ENCODE assay signal across 23 cellular contexts in genomic region chr11:73291781-73292180, GRCh38. TPM values are rescaled to one million over a fixed set of nuclear protein-coding genes. Genes with fewer than 3 reads are reported as not detected.
A peak's percentile ranks its signal among the peaks of the same experiment; 100 is the strongest.
DNase-seq lines count a peak whose midpoint lies in the region; ATAC-seq, FAIRE-seq and TF ChIP-seq lines count a peak whose summit lies in the region.
"Had no signal": no experiment of that assay in that cellular context is flagged by ENCODE, and none has a peak within 500 bp of the region (broad histone marks: within the 10 kb centered on the region; RNA-seq: fewer than 3 reads in every experiment).

No MANE protein-coding gene starts in this region.

- H3K27me3 ChIP-seq in heart left ventricle = no peaks in the 10 kb centered on the region
- H3K27me3 ChIP-seq in K562 (ENCODE audit: control insufficient read depth in 2 of 2, insufficient read depth in 2 of 2, low read length in 2 of 2) = peaks cover 4 to 11% of the 10 kb centered on the region in 2 experiments; a peak in 4 of 5 replicates
- H3K27me3 ChIP-seq in esophagus squamous epithelium = no peaks in the 10 kb centered on the region
- H3K27me3 ChIP-seq in SJCRH30 = 0 out of 2 replicates have a peak, but pooled peaks cover 4% of the 10 kb centered on the region

- peaks cover 9% of the 10 kb centered on the region; the same call in 1 of the 2 replicates for H4K20me1 ChIP-seq in K562 (replicated peaks; ENCODE audit: control insufficient read depth, insufficient read depth, low read length)

- H3K27me3 Mint-ChIP-seq in nephron progenitor cell (ENCODE audit: low read depth, poor library complexity) = peaks cover 9% of the 10 kb centered on the region
- H3K27me3 Mint-ChIP-seq in stimulated activated naive B cell treated with anti-CD40 and anti-IgM and Interleukin-4, amounts not matched to agents 10 μg/mL and 1 μg/mL and 100 μg/mL, for 72 hours = peaks cover 11 to 14% of the 10 kb centered on the region in 2 donors

- peaks cover 59% of the 10 kb centered on the region for H3K4me1 Mint-ChIP-seq in nephron progenitor cell
- H3K4me1 Mint-ChIP-seq in stimulated activated naive B cell treated with anti-CD40 and anti-IgM and Interleukin-4, amounts not matched to agents 10 μg/mL and 1 μg/mL and 100 μg/mL, for 72 hours = peaks cover 40 to 53% of the 10 kb centered on the region in 2 donors

- TF ChIP-seq POLR2A in heart left ventricle (IDR thresholded peaks at IDR 0.05) = no peak
- TF ChIP-seq POLR2A in K562 (conservative IDR thresholded peaks at IDR 0.05) = no peak
- TF ChIP-seq POLR2A in esophagus squamous epithelium (IDR thresholded peaks at IDR 0.05) = no peak

- no peak for TF ChIP-seq CTCF in heart left ventricle (IDR thresholded peaks at IDR 0.05)
- no peak for TF ChIP-seq CTCF in K562 (IDR thresholded peaks at IDR 0.05 in 2 of 3, conservative IDR thresholded peaks at IDR 0.05 in 1 of 3; ENCODE audit: insufficient read depth in 2 of 3, low read depth in 1 of 3, low read length in 3 of 3)
- no peak for TF ChIP-seq CTCF in nephron progenitor cell (IDR thresholded peaks at IDR 0.05)
- no peak for TF ChIP-seq CTCF in esophagus squamous epithelium (IDR thresholded peaks at IDR 0.05)

- peaks cover 0 to 7% (median 0%) of the 10 kb centered on the region in 9 donors for H3K36me3 ChIP-seq in heart left ventricle
- H3K36me3 ChIP-seq in K562 (ENCODE audit: control insufficient read depth, insufficient read depth, low read length) = no peaks in the 10 kb centered on the region
- no peaks in the 10 kb centered on the region for H3K36me3 ChIP-seq in esophagus squamous epithelium
- no peaks in the 10 kb centered on the region for H3K36me3 ChIP-seq in SJCRH30

- no peak overlapping the region for H3K27ac ChIP-seq in heart left ventricle
- H3K27ac ChIP-seq in K562 (ENCODE audit: extremely low read depth, low read depth, low read length) = no peak overlapping the region
- no peak overlapping the region for H3K27ac ChIP-seq in esophagus squamous epithelium
- H3K27ac ChIP-seq in SJCRH30 = no peak overlapping the region
- H3K27ac ChIP-seq: 22Rv1, HL-60 had no signal

- BruUV-seq in K562 (replicated peaks; lab: Mats Ljungman, UMichigan) = no TSS peak

- H3K4me3 Mint-ChIP-seq in nephron progenitor cell = no peak overlapping the region
- H3K4me3 Mint-ChIP-seq in stimulated activated naive B cell treated with anti-CD40 and anti-IgM and Interleukin-4, amounts not matched to agents 10 μg/mL and 1 μg/mL and 100 μg/mL, for 72 hours = no peak overlapping the region
- H3K4me3 Mint-ChIP-seq: CD8-positive, alpha-beta T cell; HFFc6 had no signal

- H3K4me3 ChIP-seq in heart left ventricle (no peak overlapping the region), K562 (no peak overlapping the region), esophagus squamous epithelium (no peak overlapping the region), SJCRH30 (no peak overlapping the region)
- H3K4me3 ChIP-seq: A549, GM12878 had no signal

- CTCF ChIA-PET in K562 (lab: Yijun Ruan, JAX; ENCODE audit: low intra/inter-chr PET ratio) = no interaction called here

- no peak overlapping the region for H3K4me2 ChIP-seq in K562 (ENCODE audit: insufficient read depth, low read length)
- H3K4me2 ChIP-seq: A549 had no signal

- H3K9me1 ChIP-seq in K562 (ENCODE audit: control insufficient read depth, insufficient read depth, low read length) = peaks cover 5% of the 10 kb centered on the region

- DNase-seq in heart left ventricle (peak in 3 of 5 donors; percentile 16 to 49 (median 21)), left cardiac atrium (no peak), K562 (ENCODE audit: extremely low read depth in 1 of 4, low spot score in 3 of 4) (no peak), nephron progenitor cell (no peak), esophagus squamous epithelium (lab: John Stamatoyannopoulos, UW) (no peak), SJCRH30 (no peak), medulla oblongata (ENCODE audit: extremely low spot score) (no peak)
- no peak for DNase-seq in stimulated activated naive B cell treated with anti-CD40 and anti-IgM and Interleukin-4, amounts not matched to agents 10 μg/mL and 1 μg/mL and 100 μg/mL, for 72 hours
- DNase-seq: AML-193; CD8-positive, alpha-beta T cell; DMS 273 treated with DMSO at 0.1 percent for 48 hours; DMS53; DND-41; EL; GOT3; HFFc6 had no signal

- intact Hi-C loops in heart left ventricle (cut with DNase I) = loop anchor here in 3 of 10 donors (5.0 to 10.0 kb wide), 4 partner anchors 47 to 459 kb away; no protein-coding TSS in a partner anchor
- intact Hi-C loops in left cardiac atrium (cut with DNase I) = loop anchor here in 1 of 2 donors (5.0 kb wide), 1 partner anchor 99 kb away; no protein-coding TSS in a partner anchor
- intact Hi-C loops in K562 (cut with micrococcal nuclease) = no loop called here
- intact Hi-C loops in esophagus squamous epithelium (cut with DNase I) = loop anchor here (5.0 kb wide), 1 partner anchor 104 kb away; no protein-coding TSS in a partner anchor

- H2AFZ ChIP-seq in K562 (ENCODE audit: low read depth, low read length) = no peak overlapping the region

- H3K79me2 ChIP-seq in K562 (ENCODE audit: control insufficient read depth, insufficient read depth, low read length) = no peaks in the 10 kb centered on the region

- H3K9ac ChIP-seq in K562 (ENCODE audit: insufficient read depth in 1 of 2, low read depth in 2 of 2, low read length in 2 of 2) = no peak overlapping the region

- TF ChIP-seq RAD21 in K562 (CRISPR knock-in tag; conservative IDR thresholded peaks at IDR 0.05 in 1 of 2, IDR thresholded peaks at IDR 0.05 in 1 of 2) = no peak

- 94 to 98% (median 95%) methylated on average over 3 to 4 of the region's 4 CpGs for WGBS in heart left ventricle, 4 donors
- 17% methylated on average over 4 of the region's 4 CpGs for WGBS in K562 (ENCODE audit: insufficient coverage, low coverage, missing lambda C conversion rate)
- WGBS in esophagus squamous epithelium, 2 donors = 77 to 89% methylated on average over 2 to 4 of the region's 4 CpGs

- no peaks in the 10 kb centered on the region for H3K9me3 Mint-ChIP-seq in nephron progenitor cell
- no peaks in the 10 kb centered on the region for H3K9me3 Mint-ChIP-seq in stimulated activated naive B cell treated with anti-CD40 and anti-IgM and Interleukin-4, amounts not matched to agents 10 μg/mL and 1 μg/mL and 100 μg/mL, for 72 hours
- H3K9me3 Mint-ChIP-seq: CD8-positive, alpha-beta T cell; HFFc6 had no signal

- no peak for TF ChIP-seq EP300 in K562 (IDR thresholded peaks at IDR 0.05; ENCODE audit: low read length)

- POLR2A ChIA-PET in K562 (lab: Yijun Ruan, JAX) = interaction anchor here (1.0 to 1.1 kb wide), 2 partner anchors 12 to 20 kb away, joined by 3 read pairs; partner anchors contain the start of gene P2RY6

- H3K9me3 ChIP-seq in heart left ventricle (no peaks in the 10 kb centered on the region), K562 (replicated peaks; ENCODE audit: control insufficient read depth, insufficient read depth, low read depth, low read length) (no peaks in the 10 kb centered on the region), esophagus squamous epithelium (no peaks in the 10 kb centered on the region), SJCRH30 (replicated peaks) (no peaks in the 10 kb centered on the region)
- H3K9me3 ChIP-seq: A549 had no signal

- FAIRE-seq in K562 (lab: Jason Lieb, UNC) = no peak
- FAIRE-seq: A549, GM12878 had no signal

- H3K27ac Mint-ChIP-seq in nephron progenitor cell = peak overlapping the region; percentile 27
- peak overlapping the region; percentile 45 for H3K27ac Mint-ChIP-seq in stimulated activated naive B cell treated with anti-CD40 and anti-IgM and Interleukin-4, amounts not matched to agents 10 μg/mL and 1 μg/mL and 100 μg/mL, for 72 hours
- H3K27ac Mint-ChIP-seq: CD8-positive, alpha-beta T cell had no signal

- no peaks in the 10 kb centered on the region for H3K36me3 Mint-ChIP-seq in nephron progenitor cell (ENCODE audit: low read depth)
- H3K36me3 Mint-ChIP-seq in stimulated activated naive B cell treated with anti-CD40 and anti-IgM and Interleukin-4, amounts not matched to agents 10 μg/mL and 1 μg/mL and 100 μg/mL, for 72 hours = no peaks in the 10 kb centered on the region
- H3K36me3 Mint-ChIP-seq: CD8-positive, alpha-beta T cell had no signal

- H3K4me1 ChIP-seq in heart left ventricle (peaks cover 0 to 55% (median 29%) of the 10 kb centered on the region in 12 donors), K562 (replicated peaks in 1 of 2; ENCODE audit: control insufficient read depth in 2 of 2, insufficient read depth in 2 of 2, low read length in 2 of 2) (peaks cover 19 to 25% of the 10 kb centered on the region in 2 experiments; a peak in 4 of 5 replicates), esophagus squamous epithelium (peaks cover 5 to 44% (median 20%) of the 10 kb centered on the region in 3 donors), SJCRH30 (peaks cover 6% of the 10 kb centered on the region; the same call in 1 of the 2 replicates)

- in situ Hi-C loops in K562 (cut with MboI) = loop anchor here (5.0 kb wide), 2 partner anchors 46 to 104 kb away; no protein-coding TSS in a partner anchor

- ATAC-seq in heart left ventricle = no peak
- ATAC-seq in left cardiac atrium = no peak
- no peak for ATAC-seq in K562
- no peak for ATAC-seq in stimulated activated naive B cell treated with anti-CD40 and anti-IgM and Interleukin-4, amounts not matched to agents 10 μg/mL and 1 μg/mL and 100 μg/mL, for 72 hours (replicated peaks)
- ATAC-seq: A549; CD8-positive, alpha-beta T cell; GM12878; HCT116 had no signal

RNA-seq across cellular contexts. Expression of gene ARHGEF17, which starts 16.3 kb away (rescaled TPM):
- 10 to 100 TPM; 47.0 to 83.9 (median 56.5) TPM for total RNA-seq in heart left ventricle
- 10 to 100 TPM; 27.5 to 60.0 TPM for polyA plus RNA-seq in heart left ventricle
- 10 to 100 TPM; 42.2 to 53.2 TPM for total RNA-seq in left cardiac atrium
- total RNA-seq in K562 (2011; cell fraction: chromatin; rRNA removed; ENCODE audit: low replicate concordance) = 0.55 and 6.0 TPM in 2 replicates
- 2.4 and 4.8 TPM in 2 replicates for total RNA-seq in K562 (2011; cell fraction: nucleolus; rRNA removed)
- total RNA-seq in K562 (2011; cell fraction: nucleoplasm; rRNA removed) = 1.3 and 1.6 TPM in 2 replicates
- 0.09 and 0.20 TPM in 2 replicates for total RNA-seq in K562 (2014; rRNA removed)
- 0.03 and 0.07 TPM in 2 replicates for total RNA-seq in K562 (2014; rRNA removed; fragmentation: Illumina TruSeq; extraction: Trizol)
- 0.04 and 0.23 TPM in 2 replicates for total RNA-seq in K562 (2015; rRNA removed; fragmentation: Illumina TruSeq; extraction: Trizol)
- 0.29 and 0.53 TPM in 2 replicates for total RNA-seq in K562 (2021)
- polyA plus RNA-seq in K562 (2011; rRNA removed) = 0.68 and 1.2 TPM in 2 replicates
- 0.96 and 2.9 TPM in 2 replicates for polyA plus RNA-seq in K562 (2011; cell fraction: cytosol; rRNA removed)
- polyA plus RNA-seq in K562 (2011; cell fraction: nucleus; rRNA removed) = 5.2 and 8.3 TPM in 2 replicates
- 0.25 and 0.31 TPM in 2 replicates for polyA plus RNA-seq in K562 (2012)
- polyA plus RNA-seq in K562 (2014; fragmentation: Illumina TruSeq; extraction: Trizol) = 0.10 and 0.17 TPM in 2 replicates
- polyA plus RNA-seq in K562 (2014; fragmentation: Nextera tagmentation; extraction: Ambion mirVana) = not detected
- polyA plus RNA-seq in K562 (2014; rRNA removed) = 0.09 and 0.17 TPM in 2 replicates
- 1.3 and 1.4 TPM in 2 replicates for polyA minus RNA-seq in K562 (2011; rRNA and poly(A)+ RNA removed)
- polyA minus RNA-seq in K562 (2011; cell fraction: cytosol; rRNA and poly(A)+ RNA removed) = 0.57 and 1.4 TPM in 2 replicates
- 3.7 and 4.0 TPM in 2 replicates for polyA minus RNA-seq in K562 (2011; cell fraction: nucleus; rRNA and poly(A)+ RNA removed)
- 10 to 100 TPM in 1 of 4 donors, 1 to 10 TPM in 3; 3.2 to 23.1 (median 5.4) TPM for total RNA-seq in esophagus squamous epithelium
- 7.8 and 12.0 TPM in 2 replicates for total RNA-seq in SJCRH30 (2014; rRNA removed; shearing (Covaris generic))

RNA-seq across cellular contexts. Expression of gene P2RY6, which starts 19.6 kb away (rescaled TPM):
- total RNA-seq in heart left ventricle (10 to 100 TPM in 1 of 9 donors, 1 to 10 TPM in 7, under 1 TPM in 1; 0.56 to 17.7 (median 2.0) TPM), left cardiac atrium (1 to 10 TPM; 2.0 to 4.4 TPM), K562 (2014; rRNA removed) (not detected in 2 replicates), K562 (2014; rRNA removed; fragmentation: Illumina TruSeq; extraction: Trizol) (not detected in 2 replicates), K562 (2015; rRNA removed; fragmentation: Illumina TruSeq; extraction: Trizol) (not detected in 2 replicates), K562 (2021) (not detected in 2 replicates), esophagus squamous epithelium (1 to 10 TPM in 3 of 4 donors, under 1 TPM in 1; 0.26 to 3.6 (median 1.3) TPM)
- polyA plus RNA-seq in heart left ventricle (1 to 10 TPM; 1.2 to 2.3 TPM), K562 (2011; rRNA removed) (not detected in 2 replicates), K562 (2014; fragmentation: Illumina TruSeq; extraction: Trizol) (not detected in 2 replicates), K562 (2014; fragmentation: Nextera tagmentation; extraction: Ambion mirVana) (not detected), K562 (2014; rRNA removed) (not detected in 2 replicates)
- not detected in 2 replicates for total RNA-seq in K562 (2011; cell fraction: chromatin; rRNA removed; ENCODE audit: low replicate concordance)
- total RNA-seq in K562 (2011; cell fraction: nucleolus; rRNA removed) = not detected in 2 replicates
- not detected in 2 replicates for total RNA-seq in K562 (2011; cell fraction: nucleoplasm; rRNA removed)
- not detected in 2 replicates for polyA plus RNA-seq in K562 (2011; cell fraction: cytosol; rRNA removed)
- polyA plus RNA-seq in K562 (2011; cell fraction: nucleus; rRNA removed) = not detected in 2 replicates
- not detected in 2 replicates for polyA plus RNA-seq in K562 (2012)
- not detected in 2 replicates for polyA minus RNA-seq in K562 (2011; rRNA and poly(A)+ RNA removed)
- polyA minus RNA-seq in K562 (2011; cell fraction: cytosol; rRNA and poly(A)+ RNA removed) = not detected in 2 replicates
- polyA minus RNA-seq in K562 (2011; cell fraction: nucleus; rRNA and poly(A)+ RNA removed) = not detected in 2 replicates
- total RNA-seq in SJCRH30 (2014; rRNA removed; shearing (Covaris generic)) = 0.08 TPM in 1 of 2 replicates, not detected in the other
- total RNA-seq: CD8-positive, alpha-beta T cell; G401; HT1080 had no signal

Comparison
In these comparisons a context has a peak if more than half of its experiments do, and no peak if none do; other contexts are left out.
1. DNase-seq: peak in heart left ventricle (3 of 5); none in left cardiac atrium (single experiment), K562 (0 of 4), nephron progenitor cell (single experiment), stimulated activated naive B cell treated with anti-CD40 and anti-IgM and Interleukin-4, amounts not matched to agents 10 μg/mL and 1 μg/mL and 100 μg/mL, for 72 hours (single experiment), esophagus squamous epithelium (single experiment), SJCRH30 (0 of 2) and medulla oblongata (single experiment).